In the genomic region with DNA sequence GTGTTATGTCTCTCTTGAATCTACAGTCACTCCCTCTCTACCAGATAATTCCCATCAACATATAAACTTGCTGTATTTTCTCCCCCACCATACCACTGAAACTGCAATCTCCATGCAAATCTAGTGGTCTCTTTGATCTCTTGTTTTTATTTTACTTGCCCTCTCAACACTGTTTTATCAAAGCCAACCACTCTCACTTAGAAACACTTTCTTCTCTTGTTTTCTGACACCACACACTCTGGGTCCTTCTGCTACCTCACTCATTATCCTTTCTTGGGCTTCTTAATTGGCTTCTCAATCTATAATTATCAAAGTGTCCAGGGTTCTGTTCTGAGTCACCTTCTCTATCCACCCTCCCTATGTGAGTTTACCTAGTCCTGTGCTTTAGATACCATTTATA, we compare ENCODE assay signal across 12 cellular contexts. TPM values are rescaled to one million over a fixed set of nuclear protein-coding genes. Genes with fewer than 3 reads are reported as not detected.
A peak's percentile ranks its signal among the peaks of the same experiment; 100 is the strongest.
DNase-seq lines count a peak whose midpoint lies in the region; ATAC-seq and TF ChIP-seq lines count a peak whose summit lies in the region.
"Had no signal": no experiment of that assay in that cellular context is flagged by ENCODE, and none has a peak within 500 bp of the region (broad histone marks: within the 10 kb centered on the region; RNA-seq: fewer than 3 reads in every experiment).

No MANE protein-coding gene starts in this region.

- H3K27me3 Mint-ChIP-seq in activated T-cell treated with anti-CD3 and anti-CD28 coated beads, Interleukin-2, amount 50 U/mL, for 4 hours (ENCODE audit: low read depth), result no peaks in the 10 kb centered on the region
- H3K27me3 Mint-ChIP-seq in activated naive CD8-positive, alpha-beta T cell treated with anti-CD3 and anti-CD28 coated beads, Interleukin-2, amount 10 ng/mL, durations not matched to agents 7 days and 5 days, result no peaks in the 10 kb centered on the region
- H3K27me3 Mint-ChIP-seq in osteocyte (ENCODE audit: unreplicated experiment), result no peaks in the 10 kb centered on the region

- peak overlapping the region; percentile 13 for H3K27ac Mint-ChIP-seq in activated naive CD8-positive, alpha-beta T cell treated with anti-CD3 and anti-CD28 coated beads, Interleukin-2, amount 10 ng/mL, durations not matched to agents 7 days and 5 days
- no peak overlapping the region for H3K27ac Mint-ChIP-seq in osteocyte (ENCODE audit: unreplicated experiment)

- no peak for TF ChIP-seq CTCF in Loucy (conservative IDR thresholded peaks at IDR 0.05; ENCODE audit: low read length)
- TF ChIP-seq CTCF in osteocyte (IDR thresholded peaks at IDR 0.05), result no peak

- in situ Hi-C loops in ACHN (cut with HindIII; ENCODE audit: low pct_ligation_motif_present, low pct_unique_long_range_greater_than_20kb, low sequenced_read_pairs), result no loop called here

- H2AFZ ChIP-seq in Loucy (ENCODE audit: low read length), result no peak overlapping the region

- H3K4me1 Mint-ChIP-seq in activated T-cell treated with anti-CD3 and anti-CD28 coated beads, Interleukin-2, amount 50 U/mL, for 4 hours (ENCODE audit: low read depth), result peaks cover 57% of the 10 kb centered on the region
- H3K4me1 Mint-ChIP-seq in activated naive CD8-positive, alpha-beta T cell treated with anti-CD3 and anti-CD28 coated beads, Interleukin-2, amount 10 ng/mL, durations not matched to agents 7 days and 5 days, result peaks cover 46% of the 10 kb centered on the region
- peaks cover 53% of the 10 kb centered on the region for H3K4me1 Mint-ChIP-seq in osteocyte (ENCODE audit: unreplicated experiment)

- POLR2A ChIA-PET in activated naive CD8-positive, alpha-beta T cell treated with anti-CD3 and anti-CD28 coated beads, Interleukin-2, amount 10 ng/mL, durations not matched to agents 7 days and 5 days (lab: Charles Lee), result no interaction called here

- no peaks in the 10 kb centered on the region for H3K9me3 ChIP-seq in Loucy (ENCODE audit: insufficient read depth, low read depth, low read length)
- H3K9me3 ChIP-seq: HAP-1 had no signal

- no peaks in the 10 kb centered on the region for H3K9me3 Mint-ChIP-seq in activated T-cell treated with anti-CD3 and anti-CD28 coated beads, Interleukin-2, amount 50 U/mL, for 4 hours
- H3K9me3 Mint-ChIP-seq in activated naive CD8-positive, alpha-beta T cell treated with anti-CD3 and anti-CD28 coated beads, Interleukin-2, amount 10 ng/mL, durations not matched to agents 7 days and 5 days, result no peaks in the 10 kb centered on the region
- H3K9me3 Mint-ChIP-seq in osteocyte (ENCODE audit: unreplicated experiment), result no peaks in the 10 kb centered on the region

- peaks cover 53% of the 10 kb centered on the region for H3K79me2 ChIP-seq in Loucy (ENCODE audit: insufficient read depth, low read length)

- no peaks in the 10 kb centered on the region for H3K9me2 ChIP-seq in Loucy (replicated peaks; ENCODE audit: low read depth, low read length)

- peak overlapping the region; percentile 81 for H3K4me2 ChIP-seq in Loucy (ENCODE audit: low read depth, low read length, poor library complexity, severe bottlenecking)

- H3K4me3 ChIP-seq in Loucy (ENCODE audit: low read length, poor library complexity, severe bottlenecking), result peak overlapping the region; percentile 96

- H3K4me1 ChIP-seq in Loucy (ENCODE audit: insufficient read depth, low read length, poor library complexity, severe bottlenecking), result peaks cover 61% of the 10 kb centered on the region

- H3K36me3 ChIP-seq in Loucy (ENCODE audit: insufficient read depth, low read length), result no peaks in the 10 kb centered on the region
- H3K36me3 ChIP-seq: HAP-1 had no signal

- no peak for ATAC-seq in activated T-cell treated with anti-CD3 and anti-CD28 coated beads, Interleukin-2, amount 50 U/mL, for 4 hours
- ATAC-seq in activated naive CD8-positive, alpha-beta T cell treated with anti-CD3 and anti-CD28 coated beads, Interleukin-2, amount 10 ng/mL, durations not matched to agents 7 days and 5 days (ENCODE audit: low read depth), result no peak
- ATAC-seq: left colon had no signal

- peak overlapping the region; percentile 89 for H3K4me3 Mint-ChIP-seq in activated T-cell treated with anti-CD3 and anti-CD28 coated beads, Interleukin-2, amount 50 U/mL, for 4 hours
- peak overlapping the region; percentile 97 for H3K4me3 Mint-ChIP-seq in activated naive CD8-positive, alpha-beta T cell treated with anti-CD3 and anti-CD28 coated beads, Interleukin-2, amount 10 ng/mL, durations not matched to agents 7 days and 5 days
- peak overlapping the region; percentile 92 for H3K4me3 Mint-ChIP-seq in osteocyte (ENCODE audit: unreplicated experiment)

- peaks cover 3% of the 10 kb centered on the region for H3K36me3 Mint-ChIP-seq in activated T-cell treated with anti-CD3 and anti-CD28 coated beads, Interleukin-2, amount 50 U/mL, for 4 hours (ENCODE audit: insufficient read depth)
- H3K36me3 Mint-ChIP-seq in activated naive CD8-positive, alpha-beta T cell treated with anti-CD3 and anti-CD28 coated beads, Interleukin-2, amount 10 ng/mL, durations not matched to agents 7 days and 5 days, result peaks cover 7% of the 10 kb centered on the region
- peaks cover 7% of the 10 kb centered on the region for H3K36me3 Mint-ChIP-seq in osteocyte (ENCODE audit: unreplicated experiment)

- H3K27me3 ChIP-seq in Loucy (ENCODE audit: insufficient read depth, low read length, poor library complexity, severe bottlenecking), result no peaks in the 10 kb centered on the region

- H3F3A ChIP-seq in Loucy (ENCODE audit: low read depth), result no peaks in the 10 kb centered on the region; the same call in 1 of the 2 replicates

- no peak for DNase-seq in activated T-cell treated with anti-CD3 and anti-CD28 coated beads, Interleukin-2, amount 50 U/mL, for 4 hours
- DNase-seq in activated T-cell treated with anti-CD3 and anti-CD28 coated beads, Interleukin-2, amount 50 U/mL, for 48 hours, result no peak
- DNase-seq in activated naive CD8-positive, alpha-beta T cell treated with anti-CD3 and anti-CD28 coated beads, Interleukin-2, amount 10 ng/mL, durations not matched to agents 7 days and 5 days, result no peak
- DNase-seq in osteocyte (ENCODE audit: extremely low spot score, unreplicated experiment), result no peak
- no peak for DNase-seq in SK-N-DZ (ENCODE audit: low spot score)
- DNase-seq in ACHN, result no peak
- no peak for DNase-seq in nucleus accumbens (lab: John Stamatoyannopoulos, UW)
- DNase-seq: left colon, NCI-H510A, SHP77 had no signal

- H3K9ac ChIP-seq in Loucy (ENCODE audit: low read depth, low read length, poor library complexity, severe bottlenecking), result peak overlapping the region; percentile 26

- peaks cover 21% of the 10 kb centered on the region for H4K20me1 ChIP-seq in Loucy (ENCODE audit: insufficient read depth, low read length, poor library complexity, severe bottlenecking)

RNA-seq across cellular contexts. Expression of a gene that starts 2.0 kb away (rescaled TPM):
- 10 to 100 TPM; 46.7 to 63.4 (median 50.8) TPM for total RNA-seq in activated T-cell treated with anti-CD3 and anti-CD28 coated beads, Interleukin-2, amount 50 U/mL, for 4 hours
- 10 to 100 TPM; 38.6 to 46.8 TPM for total RNA-seq in activated naive CD8-positive, alpha-beta T cell treated with anti-CD3 and anti-CD28 coated beads, Interleukin-2, amount 10 ng/mL, durations not matched to agents 7 days and 5 days
- 97.6 and 106 TPM in 2 replicates for total RNA-seq in osteocyte
- polyA plus RNA-seq in SK-N-DZ (2014; cell fraction: cytosol; rRNA removed), result 57.1 and 72.9 TPM in 2 replicates
- 28.8 and 33.3 TPM in 2 replicates for polyA plus RNA-seq in SK-N-DZ (2014; cell fraction: nucleus; rRNA removed)

RNA-seq across cellular contexts. Expression of a gene that starts 23.4 kb away (rescaled TPM):
- 10 to 100 TPM; 24.2 to 31.1 (median 27.5) TPM for total RNA-seq in activated T-cell treated with anti-CD3 and anti-CD28 coated beads, Interleukin-2, amount 50 U/mL, for 4 hours
- total RNA-seq in activated naive CD8-positive, alpha-beta T cell treated with anti-CD3 and anti-CD28 coated beads, Interleukin-2, amount 10 ng/mL, durations not matched to agents 7 days and 5 days, result 10 to 100 TPM; 57.1 to 59.3 TPM
- 17.8 and 20.0 TPM in 2 replicates for total RNA-seq in osteocyte
- polyA plus RNA-seq in SK-N-DZ (2014; cell fraction: cytosol; rRNA removed), result 4.3 and 4.4 TPM in 2 replicates
- polyA plus RNA-seq in SK-N-DZ (2014; cell fraction: nucleus; rRNA removed), result 6.6 and 9.6 TPM in 2 replicates
